ENCODE assay signal across 17 cellular contexts in the genomic region with DNA sequence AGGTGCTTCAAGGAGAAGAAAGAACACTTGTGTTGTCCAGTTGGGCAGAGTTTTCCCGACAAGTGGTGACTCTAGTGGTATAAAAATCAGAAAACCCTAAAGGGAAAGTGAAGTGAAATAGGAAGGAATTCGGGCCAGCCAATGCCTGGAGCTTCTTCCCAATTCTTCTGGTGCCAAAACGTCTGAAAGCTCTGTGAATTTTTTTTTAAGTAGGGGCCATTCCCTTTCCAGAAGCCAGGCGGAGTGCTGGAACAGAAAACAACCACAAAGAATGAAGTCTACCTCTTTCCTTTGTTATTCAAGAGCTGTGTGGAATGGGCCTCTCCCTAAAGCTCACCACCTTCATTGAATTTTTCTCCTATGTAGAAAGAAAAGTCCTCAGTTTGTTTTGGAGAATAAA. TPM values are rescaled to one million over a fixed set of nuclear protein-coding genes. Genes with fewer than 3 reads are reported as not detected.
DNase-seq lines count a peak whose midpoint lies in the region; ATAC-seq and TF ChIP-seq lines count a peak whose summit lies in the region.
"Had no signal": no experiment of that assay in that cellular context is flagged by ENCODE, and none has a peak within 500 bp of the region (broad histone marks: within the 10 kb centered on the region; RNA-seq: fewer than 3 reads in every experiment).

No MANE protein-coding gene starts in this region.

- POLR2A ChIA-PET in PC-3 (lab: Charles Lee; ENCODE audit: unreplicated experiment) = no interaction called here

- no peak overlapping the region for H2AFZ ChIP-seq in PC-3 (ENCODE audit: low read length)

- no peaks in the 10 kb centered on the region for H3K9me2 ChIP-seq in PC-3 (replicated peaks; ENCODE audit: low read length)

- no peak for ATAC-seq in PC-3
- ATAC-seq: natural killer cell treated with Interleukin-12 subunit alpha and Interleukin-12 subunit beta and Interleukin-15 and Interleukin-18, amount 100 ng/mL, for 72 hours had no signal

- 27 to 37% methylated on average over 3 to 4 of the region's 4 CpGs for WGBS in esophagus squamous epithelium, 2 donors

- H3K4me3 Mint-ChIP-seq in activated naive CD8-positive, alpha-beta T cell treated with anti-CD3 and anti-CD28 coated beads for 36 hours = no peak overlapping the region
- H3K4me3 Mint-ChIP-seq: dendritic cell treated with granulocyte-macrophage colony-stimulating factor and Interleukin-4, amounts not matched to agents 40 ng/mL and 50 ng/mL, for 4 days; natural killer cell treated with Interleukin-12 subunit alpha and Interleukin-12 subunit beta and Interleukin-15 and Interleukin-18, amount 100 ng/mL, for 72 hours had no signal

- CTCF ChIA-PET in PC-3 (lab: Charles Lee) = no interaction called here

- peaks cover 5 to 50% (median 8%) of the 10 kb centered on the region in 3 donors for H3K4me1 ChIP-seq in esophagus squamous epithelium
- no peaks in the 10 kb centered on the region for H3K4me1 ChIP-seq in PC-3 (ENCODE audit: insufficient read depth, low read length)
- H3K4me1 ChIP-seq: SJSA1 had no signal

- BruUV-seq in PC-3 (replicated peaks; lab: Mats Ljungman, UMichigan) = no TSS peak

- H3K4me2 ChIP-seq in PC-3 (ENCODE audit: low read length) = no peak overlapping the region

- TF ChIP-seq RAD21 in Ishikawa (IDR thresholded peaks at IDR 0.05; ENCODE audit: low read depth) = peak; percentile 27

- TF ChIP-seq CTCF in AG09309 (IDR thresholded peaks at IDR 0.05; ENCODE audit: control insufficient read depth, insufficient read depth, low read depth, low read length, missing control alignments) (peak; percentile 48), esophagus squamous epithelium (IDR thresholded peaks at IDR 0.05) (peak in 5 of 6 experiments; percentile 21 to 67 (median 44)), PC-3 (conservative IDR thresholded peaks at IDR 0.05; ENCODE audit: low read depth, low read length) (no peak)

- TF ChIP-seq EP300 in Ishikawa (IDR thresholded peaks at IDR 0.05; ENCODE audit: borderline replicate concordance) = no peak

- H3K4me1 Mint-ChIP-seq in activated naive CD8-positive, alpha-beta T cell treated with anti-CD3 and anti-CD28 coated beads for 36 hours = no peaks in the 10 kb centered on the region

- H3K36me3 Mint-ChIP-seq in activated naive CD8-positive, alpha-beta T cell treated with anti-CD3 and anti-CD28 coated beads for 36 hours = no peaks in the 10 kb centered on the region

- TF ChIP-seq POLR2A in esophagus squamous epithelium (IDR thresholded peaks at IDR 0.05) = no peak

- H3K9ac ChIP-seq in PC-3 (ENCODE audit: low read length) = no peak overlapping the region

- H3K36me3 ChIP-seq in esophagus squamous epithelium = no peaks in the 10 kb centered on the region
- H3K36me3 ChIP-seq in PC-3 (ENCODE audit: low read depth, low read length) = no peaks in the 10 kb centered on the region
- H3K36me3 ChIP-seq: SJSA1 had no signal

- H3K27ac ChIP-seq in esophagus squamous epithelium = no peak overlapping the region
- H3K27ac ChIP-seq in PC-3 (ENCODE audit: low read length) = no peak overlapping the region
- H3K27ac ChIP-seq: SJSA1 had no signal

- peaks cover 5% of the 10 kb centered on the region for H3K27me3 Mint-ChIP-seq in activated naive CD8-positive, alpha-beta T cell treated with anti-CD3 and anti-CD28 coated beads for 36 hours
- H3K27me3 Mint-ChIP-seq: natural killer cell treated with Interleukin-12 subunit alpha and Interleukin-12 subunit beta and Interleukin-15 and Interleukin-18, amount 100 ng/mL, for 72 hours had no signal

- no peaks in the 10 kb centered on the region for H3K79me2 ChIP-seq in PC-3 (ENCODE audit: low read length)

- H3K9me3 Mint-ChIP-seq in activated naive CD8-positive, alpha-beta T cell treated with anti-CD3 and anti-CD28 coated beads for 36 hours = peaks cover 1% of the 10 kb centered on the region
- H3K9me3 Mint-ChIP-seq: activated T-helper 2 cell treated with anti-CD3 and anti-CD28 coated beads, Interferon-gamma antibody, Interleukin-2, Interleukin-4, amounts not matched to agents 10 μg/mL and 5 μg/mL and 100 μg/mL, durations not matched to agents 14 hours and 24 hours and 36 hours; dendritic cell treated with granulocyte-macrophage colony-stimulating factor and Interleukin-4, amounts not matched to agents 40 ng/mL and 50 ng/mL, for 4 days had no signal

- H3K27me3 ChIP-seq in esophagus squamous epithelium (no peaks in the 10 kb centered on the region), PC-3 (ENCODE audit: low read length) (no peaks in the 10 kb centered on the region)
- H3K27me3 ChIP-seq: SJSA1 had no signal

- intact Hi-C loops in esophagus squamous epithelium (cut with DNase I) = no loop called here
- intact Hi-C loops in PC-3 (cut with micrococcal nuclease) = no loop called here

- H4K20me1 ChIP-seq in PC-3 (ENCODE audit: low read length) = no peaks in the 10 kb centered on the region

- H3K4me3 ChIP-seq in AG09309 (ENCODE audit: control insufficient read depth, low read depth, low read length) = no peak overlapping the region
- H3K4me3 ChIP-seq in esophagus squamous epithelium = no peak overlapping the region
- H3K4me3 ChIP-seq in PC-3 (ENCODE audit: low read length) = no peak overlapping the region
- H3K4me3 ChIP-seq: SJSA1 had no signal

- no peaks in the 10 kb centered on the region for H3K9me3 ChIP-seq in esophagus squamous epithelium
- H3K9me3 ChIP-seq in PC-3 (ENCODE audit: low read length) = no peaks in the 10 kb centered on the region
- H3K9me3 ChIP-seq: SJSA1 had no signal

- DNase-seq in AG09309 (ENCODE audit: low read depth) = peak; percentile 3
- no peak for DNase-seq in esophagus squamous epithelium (lab: John Stamatoyannopoulos, UW)
- DNase-seq in myocyte (ENCODE audit: low read depth) = peak; percentile 76
- DNase-seq in activated naive CD8-positive, alpha-beta T cell treated with anti-CD3 and anti-CD28 coated beads for 36 hours = no peak
- no peak for DNase-seq in NCI-H69 (lab: John Stamatoyannopoulos, UW)
- DNase-seq in GM19238 (ENCODE audit: insufficient read length, low spot score) = no peak
- no peak for DNase-seq in PC-3
- DNase-seq: activated CD4-positive, alpha-beta T cell treated with anti-CD3 and anti-CD28 coated beads for 4 hours; C1 segment of cervical spinal cord; NCI-H446 treated with DMSO at 0.1 percent for 48 hours; stimulated activated CD4-positive, alpha-beta T cell treated with anti-CD3 and anti-CD28 coated beads, Interleukin-1b, Interleukin-23, amount 100 ng/mL, for 48 hours; stimulated activated naive CD4-positive, alpha-beta T cell had no signal

- H3K27ac Mint-ChIP-seq in activated naive CD8-positive, alpha-beta T cell treated with anti-CD3 and anti-CD28 coated beads for 36 hours = no peak overlapping the region
- H3K27ac Mint-ChIP-seq: activated T-helper 2 cell treated with anti-CD3 and anti-CD28 coated beads, Interferon-gamma antibody, Interleukin-2, Interleukin-4, amounts not matched to agents 10 μg/mL and 5 μg/mL and 100 μg/mL, durations not matched to agents 14 hours and 24 hours and 36 hours; dendritic cell treated with granulocyte-macrophage colony-stimulating factor and Interleukin-4, amounts not matched to agents 40 ng/mL and 50 ng/mL, for 4 days; natural killer cell treated with Interleukin-12 subunit alpha and Interleukin-12 subunit beta and Interleukin-15 and Interleukin-18, amount 100 ng/mL, for 72 hours had no signal

- no peaks in the 10 kb centered on the region for H3F3A ChIP-seq in PC-3 (ENCODE audit: low read length, unreplicated experiment)

TF ChIP-seq in Ishikawa, 13 proteins besides CTCF, POLR2A, EP300 and RAD21:
- TF ChIP-seq TEAD4 (IDR thresholded peaks at IDR 0.05) (no peak), CEBPB (IDR thresholded peaks at IDR 0.05) (no peak), ZBTB7A (IDR thresholded peaks at IDR 0.05; ENCODE audit: low read depth) (no peak), TAF1 (IDR thresholded peaks at IDR 0.05; ENCODE audit: low read depth) (no peak), CREB1 (IDR thresholded peaks at IDR 0.05; ENCODE audit: low read depth) (no peak), YY1 (IDR thresholded peaks at IDR 0.05; ENCODE audit: low read depth) (no peak)
- TF ChIP-seq, protein P1, sequence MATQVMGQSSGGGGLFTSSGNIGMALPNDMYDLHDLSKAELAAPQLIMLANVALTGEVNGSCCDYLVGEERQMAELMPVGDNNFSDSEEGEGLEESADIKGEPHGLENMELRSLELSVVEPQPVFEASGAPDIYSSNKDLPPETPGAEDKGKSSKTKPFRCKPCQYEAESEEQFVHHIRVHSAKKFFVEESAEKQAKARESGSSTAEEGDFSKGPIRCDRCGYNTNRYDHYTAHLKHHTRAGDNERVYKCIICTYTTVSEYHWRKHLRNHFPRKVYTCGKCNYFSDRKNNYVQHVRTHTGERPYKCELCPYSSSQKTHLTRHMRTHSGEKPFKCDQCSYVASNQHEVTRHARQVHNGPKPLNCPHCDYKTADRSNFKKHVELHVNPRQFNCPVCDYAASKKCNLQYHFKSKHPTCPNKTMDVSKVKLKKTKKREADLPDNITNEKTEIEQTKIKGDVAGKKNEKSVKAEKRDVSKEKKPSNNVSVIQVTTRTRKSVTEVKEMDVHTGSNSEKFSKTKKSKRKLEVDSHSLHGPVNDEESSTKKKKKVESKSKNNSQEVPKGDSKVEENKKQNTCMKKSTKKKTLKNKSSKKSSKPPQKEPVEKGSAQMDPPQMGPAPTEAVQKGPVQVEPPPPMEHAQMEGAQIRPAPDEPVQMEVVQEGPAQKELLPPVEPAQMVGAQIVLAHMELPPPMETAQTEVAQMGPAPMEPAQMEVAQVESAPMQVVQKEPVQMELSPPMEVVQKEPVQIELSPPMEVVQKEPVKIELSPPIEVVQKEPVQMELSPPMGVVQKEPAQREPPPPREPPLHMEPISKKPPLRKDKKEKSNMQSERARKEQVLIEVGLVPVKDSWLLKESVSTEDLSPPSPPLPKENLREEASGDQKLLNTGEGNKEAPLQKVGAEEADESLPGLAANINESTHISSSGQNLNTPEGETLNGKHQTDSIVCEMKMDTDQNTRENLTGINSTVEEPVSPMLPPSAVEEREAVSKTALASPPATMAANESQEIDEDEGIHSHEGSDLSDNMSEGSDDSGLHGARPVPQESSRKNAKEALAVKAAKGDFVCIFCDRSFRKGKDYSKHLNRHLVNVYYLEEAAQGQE (IDR thresholded peaks at IDR 0.05; ENCODE audit: low read depth) = no peak
- TF ChIP-seq, protein P2, sequence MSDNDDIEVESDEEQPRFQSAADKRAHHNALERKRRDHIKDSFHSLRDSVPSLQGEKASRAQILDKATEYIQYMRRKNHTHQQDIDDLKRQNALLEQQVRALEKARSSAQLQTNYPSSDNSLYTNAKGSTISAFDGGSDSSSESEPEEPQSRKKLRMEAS (IDR thresholded peaks at IDR 0.05) = no peak

RNA-seq across cellular contexts. Expression of a gene that starts 43.1 kb away (rescaled TPM):
- 1 to 10 TPM in 3 of 4 donors, under 1 TPM in 1; 0.75 to 4.0 (median 1.4) TPM for total RNA-seq in esophagus squamous epithelium
- 4.8 and 8.2 TPM in 2 replicates for total RNA-seq in myocyte
- 0.52 TPM for polyA plus RNA-seq in myocyte (2012)
- not detected for total RNA-seq in activated naive CD8-positive, alpha-beta T cell treated with anti-CD3 and anti-CD28 coated beads for 36 hours
- not detected in 2 replicates for total RNA-seq in PC-3 (2014; rRNA removed)
- total RNA-seq: activated T-helper 2 cell treated with anti-CD3 and anti-CD28 coated beads, Interferon-gamma antibody, Interleukin-2, Interleukin-4, amounts not matched to agents 10 μg/mL and 5 μg/mL and 100 μg/mL, durations not matched to agents 14 hours and 24 hours and 36 hours; natural killer cell treated with Interleukin-12 subunit alpha and Interleukin-12 subunit beta and Interleukin-15 and Interleukin-18, amount 100 ng/mL, for 72 hours had no signal

Comparison
In these comparisons a context has a peak if more than half of its experiments do, and no peak if none do; other contexts are left out.
1. DNase-seq: peak in AG09309 (single experiment) and myocyte (single experiment); none in esophagus squamous epithelium (single experiment), activated naive CD8-positive, alpha-beta T cell treated with anti-CD3 and anti-CD28 coated beads for 36 hours (single experiment), NCI-H69 (single experiment), GM19238 (single experiment) and PC-3 (single experiment).